In the genomic region with DNA sequence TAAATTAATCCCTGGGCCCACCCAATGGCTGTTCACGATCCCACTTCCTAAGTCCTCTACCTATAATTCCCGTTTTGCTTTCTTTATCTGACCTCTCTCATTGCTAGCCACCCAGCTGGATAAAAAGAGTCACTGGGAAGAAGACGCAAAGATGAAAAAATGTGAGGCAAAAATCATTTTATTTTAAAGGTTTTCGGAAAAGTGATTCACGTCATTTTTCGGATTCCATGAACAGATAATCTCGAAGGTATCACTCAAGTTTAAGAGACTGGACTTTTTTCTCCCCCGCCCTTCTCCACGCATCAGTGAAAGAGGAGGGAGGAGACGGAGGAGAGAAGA, we compare ENCODE assay signal across 9 cellular contexts. TPM values are rescaled to one million over a fixed set of nuclear protein-coding genes. Genes with fewer than 3 reads are reported as not detected.
DNase-seq lines count a peak whose midpoint lies in the region; ATAC-seq and TF ChIP-seq lines count a peak whose summit lies in the region.
"Had no signal": no experiment of that assay in that cellular context is flagged by ENCODE, and none has a peak within 500 bp of the region (broad histone marks: within the 10 kb centered on the region; RNA-seq: fewer than 3 reads in every experiment).

No MANE protein-coding gene starts in this region.

- CTCF ChIA-PET in Calu3 (lab: Charles Lee) = no interaction called here
- CTCF ChIA-PET in activated CD8-positive, alpha-beta T cell treated with anti-CD3 and anti-CD28 coated beads for 36 hours (lab: Charles Lee) = interaction anchor here (1.3 kb wide), 1 partner anchor 11 kb away, joined by 3 read pairs; no protein-coding TSS in a partner anchor

- no peaks in the 10 kb centered on the region for H3K79me2 ChIP-seq in hepatocyte

- DNase-seq in Calu3 (no peak), hepatocyte (ENCODE audit: low spot score) (no peak), retinal pigment epithelial cell (ENCODE audit: low read depth) (no peak), SKM-1 treated with dmso at 0.1 percent for 144 hours (lab: John Stamatoyannopoulos, UW; ENCODE audit: unreplicated experiment) (no peak), posterior cingulate gyrus (no peak), DMS 273 (lab: John Stamatoyannopoulos, UW; ENCODE audit: unreplicated experiment) (no peak), NCI-H1417 (lab: John Stamatoyannopoulos, UW) (no peak)
- no peak for DNase-seq in activated CD8-positive, alpha-beta T cell treated with anti-CD3 and anti-CD28 coated beads for 36 hours
- DNase-seq: IMR-90 had no signal

- no peaks in the 10 kb centered on the region for H3K9me3 ChIP-seq in hepatocyte (ENCODE audit: low read depth)

- no peaks in the 10 kb centered on the region for H3K27me3 Mint-ChIP-seq in Calu3 (ENCODE audit: unreplicated experiment)
- peaks cover 61% of the 10 kb centered on the region for H3K27me3 Mint-ChIP-seq in activated CD8-positive, alpha-beta T cell treated with anti-CD3 and anti-CD28 coated beads for 36 hours

- H3K4me1 Mint-ChIP-seq in Calu3 (ENCODE audit: low read depth, unreplicated experiment) = peaks cover 21% of the 10 kb centered on the region
- peaks cover 29% of the 10 kb centered on the region for H3K4me1 Mint-ChIP-seq in activated CD8-positive, alpha-beta T cell treated with anti-CD3 and anti-CD28 coated beads for 36 hours (ENCODE audit: low read depth)

- H2AFZ ChIP-seq in hepatocyte = peak overlapping the region; percentile 36

- WGBS in hepatocyte (ENCODE audit: low lambda C conversion rate, missing lambda C conversion rate) = 27% methylated on average over 10 of the region's 10 CpGs

- H3K4me3 ChIP-seq in hepatocyte (no peak overlapping the region), retinal pigment epithelial cell (ENCODE audit: low read length) (peak overlapping the region; percentile 48)

- TF ChIP-seq CTCF in Calu3 (IDR thresholded peaks at IDR 0.05; ENCODE audit: unreplicated experiment) (no peak), hepatocyte (IDR thresholded peaks at IDR 0.05; ENCODE audit: poor library complexity) (no peak), retinal pigment epithelial cell (conservative IDR thresholded peaks at IDR 0.05; ENCODE audit: low read depth, low read length) (no peak)
- TF ChIP-seq CTCF in activated CD8-positive, alpha-beta T cell treated with anti-CD3 and anti-CD28 coated beads for 36 hours (IDR thresholded peaks at IDR 0.05) = no peak

- intact Hi-C loops in Calu3 (cut with micrococcal nuclease; ENCODE audit: unreplicated experiment) = loop anchor here (5.0 kb wide), 1 partner anchor 50 kb away; no protein-coding TSS in a partner anchor
- intact Hi-C loops in activated CD8-positive, alpha-beta T cell treated with anti-CD3 and anti-CD28 coated beads for 36 hours (cut with micrococcal nuclease) = loop anchor here (10.0 kb wide), 1 partner anchor 323 kb away; no protein-coding TSS in a partner anchor
- intact Hi-C loops in posterior cingulate gyrus (cut with DNase I) = no loop called here

- H3K27ac ChIP-seq in hepatocyte = no peak overlapping the region

- POLR2A ChIA-PET in activated CD8-positive, alpha-beta T cell treated with anti-CD3 and anti-CD28 coated beads for 36 hours (lab: Charles Lee) = no interaction called here

- H4K20me1 ChIP-seq in hepatocyte (ENCODE audit: insufficient read depth, poor library complexity, severe bottlenecking) = no peaks in the 10 kb centered on the region

- peaks cover 16% of the 10 kb centered on the region for H3K36me3 Mint-ChIP-seq in Calu3 (ENCODE audit: insufficient read depth, unreplicated experiment)
- no peaks in the 10 kb centered on the region for H3K36me3 Mint-ChIP-seq in activated CD8-positive, alpha-beta T cell treated with anti-CD3 and anti-CD28 coated beads for 36 hours (ENCODE audit: low read depth)

- no peak for ATAC-seq in activated CD8-positive, alpha-beta T cell treated with anti-CD3 and anti-CD28 coated beads for 36 hours

- peak overlapping the region; percentile 93 for H3K4me2 ChIP-seq in hepatocyte

- BruUV-seq in Calu3 (replicated peaks; lab: Mats Ljungman, UMichigan) = no TSS peak

- peak overlapping the region; percentile 92 for H3K27ac Mint-ChIP-seq in Calu3 (ENCODE audit: unreplicated experiment)
- H3K27ac Mint-ChIP-seq in activated CD8-positive, alpha-beta T cell treated with anti-CD3 and anti-CD28 coated beads for 36 hours = no peak overlapping the region

- H3K4me3 Mint-ChIP-seq in Calu3 (ENCODE audit: low read depth, unreplicated experiment) = peak overlapping the region; percentile 92
- peak overlapping the region; percentile 58 for H3K4me3 Mint-ChIP-seq in activated CD8-positive, alpha-beta T cell treated with anti-CD3 and anti-CD28 coated beads for 36 hours

- H3K4me1 ChIP-seq in hepatocyte (ENCODE audit: insufficient read depth) = no peaks in the 10 kb centered on the region

- H3K36me3 ChIP-seq in hepatocyte (replicated peaks; ENCODE audit: insufficient read depth, low read depth) = no peaks in the 10 kb centered on the region

- peaks cover 46% of the 10 kb centered on the region for H3K27me3 ChIP-seq in hepatocyte

- no peaks in the 10 kb centered on the region for H3K9me2 ChIP-seq in hepatocyte (replicated peaks; ENCODE audit: insufficient read depth)

- H3K9me3 Mint-ChIP-seq in Calu3 (ENCODE audit: low read depth, unreplicated experiment) = no peaks in the 10 kb centered on the region
- H3K9me3 Mint-ChIP-seq in activated CD8-positive, alpha-beta T cell treated with anti-CD3 and anti-CD28 coated beads for 36 hours = peaks cover 2% of the 10 kb centered on the region

RNA-seq across cellular contexts. Expression of a gene that starts 0.3 kb away (rescaled TPM):
- 2.2 and 2.6 TPM in 2 replicates for total RNA-seq in Calu3 (2022)
- total RNA-seq in activated CD8-positive, alpha-beta T cell treated with anti-CD3 and anti-CD28 coated beads for 36 hours = not detected
- total RNA-seq in hepatocyte = not detected in 2 replicates
- polyA plus RNA-seq in hepatocyte = not detected in 2 replicates
- total RNA-seq: IMR-90 had no signal
- polyA plus RNA-seq: IMR-90 had no signal
